In genomic region chr11:129279326-129280026, GRCh38 we compare ENCODE assay signal across 8 cellular contexts.
A peak's percentile ranks its signal among the peaks of the same experiment; 100 is the strongest.
DNase-seq lines count a peak whose midpoint lies in the region; ATAC-seq, FAIRE-seq and TF ChIP-seq lines count a peak whose summit lies in the region.

No MANE protein-coding gene starts in this region.

- H3K9me3 Mint-ChIP-seq in activated B cell treated with CpG ODN at 0.5 μM for 24 hours = no peaks in the 10 kb centered on the region

- dilution Hi-C loops in keratinocyte (cut with MboI; ENCODE audit: extremely low pct_ligation_motif_present, low sequenced_read_pairs) = no loop called here

- H2AFZ ChIP-seq in keratinocyte (ENCODE audit: control insufficient read depth, low read length) = peak overlapping the region; percentile 88

- POLR2A ChIA-PET in HEK293 (lab: Yijun Ruan, JAX) = no interaction called here
- POLR2A ChIA-PET in activated B cell treated with CpG ODN at 0.5 μM for 24 hours (lab: Charles Lee) = no interaction called here

- peaks cover 26% of the 10 kb centered on the region for H3K27me3 Mint-ChIP-seq in activated B cell treated with CpG ODN at 0.5 μM for 24 hours

- peak overlapping the region; percentile 71 for H3K9ac ChIP-seq in keratinocyte (ENCODE audit: control insufficient read depth, extremely low read depth, insufficient read depth, low read length)

- peak overlapping the region; percentile 79 for H3K4me3 Mint-ChIP-seq in activated B cell treated with CpG ODN at 0.5 μM for 24 hours

- H3K36me3 ChIP-seq in HEK293 (ENCODE audit: control insufficient read depth in 2 of 2, insufficient read depth in 1 of 2, low read length in 2 of 2) (no peaks in the 10 kb centered on the region), keratinocyte (ENCODE audit: control insufficient read depth in 2 of 2, extremely low read depth in 1 of 2, insufficient read depth in 2 of 2, low read length in 2 of 2) (no peaks in the 10 kb centered on the region)

- H3K4me3 ChIP-seq in HEK293 (ENCODE audit: low read depth, low read length) = peak overlapping the region; percentile 70
- peak overlapping the region; percentile 59 to 76 (median 69) for H3K4me3 ChIP-seq in keratinocyte (ENCODE audit: control insufficient read depth in 2 of 3, extremely low read depth in 1 of 3, insufficient read depth in 2 of 3, low read depth in 1 of 3, low read length in 3 of 3)

- no peaks in the 10 kb centered on the region for H3K36me3 Mint-ChIP-seq in activated B cell treated with CpG ODN at 0.5 μM for 24 hours (ENCODE audit: low read depth)

- CTCF ChIA-PET in HEK293 (lab: Yijun Ruan, JAX) (no interaction called here), activated B cell treated with CpG ODN at 0.5 μM for 24 hours (lab: Charles Lee) (no interaction called here)

- DNase-seq in DMS153 treated with DMSO at 0.1 percent for 48 hours (lab: John Stamatoyannopoulos, UW; ENCODE audit: unreplicated experiment) (peak; percentile 47), NCI-H1417 treated with DMSO at 0.1 percent for 48 hours (lab: John Stamatoyannopoulos, UW) (peak; percentile 66), activated B cell treated with CpG ODN at 0.5 μM for 24 hours (peak; percentile 73), caudate nucleus (lab: John Stamatoyannopoulos, UW) (peak in 57 of 61 donors; percentile 32 to 90 (median 73)), keratinocyte (ENCODE audit: low read depth, low spot score) (no peak), GDM1 (lab: John Stamatoyannopoulos, UW) (no peak)
- peak; percentile 38 to 49 for DNase-seq in stimulated activated CD4-positive, alpha-beta T cell treated with anti-CD3 and anti-CD28 coated beads, Interleukin-12 subunit alpha, Interleukin-12 subunit beta, amount 100 ng/mL, for 24 hours (ENCODE audit: low read depth in 2 of 2)

- no peaks in the 10 kb centered on the region for H3K9me3 ChIP-seq in HEK293 (ENCODE audit: control insufficient read depth, insufficient read depth, low read depth, low read length)
- no peaks in the 10 kb centered on the region for H3K9me3 ChIP-seq in keratinocyte (ENCODE audit: control insufficient read depth, low read depth, low read length)

- no peaks in the 10 kb centered on the region for H3K27me3 ChIP-seq in keratinocyte (ENCODE audit: control insufficient read depth, extremely low read depth, insufficient read depth, low read length)

- TF ChIP-seq CTCF in HEK293 (tag by site-specific recombination; IDR thresholded peaks at IDR 0.05) (no peak), activated B cell treated with CpG ODN at 0.5 μM for 24 hours (IDR thresholded peaks at IDR 0.05) (no peak), keratinocyte (optimal IDR thresholded peaks at IDR 0.05 in 1 of 3, IDR thresholded peaks at IDR 0.05 in 1 of 3, conservative IDR thresholded peaks at IDR 0.05 in 1 of 3; ENCODE audit: extremely low read depth in 1 of 3, insufficient read depth in 2 of 3, low read length in 3 of 3) (peak in 1 of 3 experiments; percentile 41)

- peak; percentile 80 for ATAC-seq in activated B cell treated with CpG ODN at 0.5 μM for 24 hours (ENCODE audit: low read depth)

- peaks cover 24% of the 10 kb centered on the region for H3K4me1 Mint-ChIP-seq in activated B cell treated with CpG ODN at 0.5 μM for 24 hours

- H3K27ac Mint-ChIP-seq in activated B cell treated with CpG ODN at 0.5 μM for 24 hours = peak overlapping the region; percentile 47

- peak overlapping the region; percentile 85 for H3K4me2 ChIP-seq in keratinocyte (ENCODE audit: control insufficient read depth, extremely low read depth, insufficient read depth, low read depth, low read length)

- H4K20me1 ChIP-seq in keratinocyte (ENCODE audit: control insufficient read depth, extremely low read depth, insufficient read depth, low read length) = no peaks in the 10 kb centered on the region

- intact Hi-C loops in activated B cell treated with CpG ODN at 0.5 μM for 24 hours (cut with micrococcal nuclease) = loop anchor here (1.0 to 5.0 kb wide), 2 partner anchors 616 to 1638 kb away; partner anchors contain the start of genes NFRKB and SNX19

- H3K9me1 ChIP-seq in keratinocyte (ENCODE audit: control insufficient read depth, extremely low read depth, insufficient read depth, low read length) = no peaks in the 10 kb centered on the region

- FAIRE-seq in keratinocyte (lab: Jason Lieb, UNC) = no peak

- peak overlapping the region; percentile 40; the same call in 1 of the 2 replicates for H3K27ac ChIP-seq in HEK293 (ENCODE audit: extremely low read depth, low read depth, low read length)
- peak overlapping the region; percentile 72 for H3K27ac ChIP-seq in caudate nucleus (ENCODE audit: low read depth, low read length)
- H3K27ac ChIP-seq in keratinocyte (ENCODE audit: control insufficient read depth, insufficient read depth, low read length) = no peak overlapping the region

- H3K4me1 ChIP-seq in HEK293 (ENCODE audit: control insufficient read depth, insufficient read depth, low read length) = peaks cover 21% of the 10 kb centered on the region
- H3K4me1 ChIP-seq in keratinocyte (ENCODE audit: control insufficient read depth, extremely low read depth, insufficient read depth, low read length) = peaks cover 18% of the 10 kb centered on the region

- H3K79me2 ChIP-seq in keratinocyte (ENCODE audit: control insufficient read depth, insufficient read depth, low read length) = peaks cover 15% of the 10 kb centered on the region

TF ChIP-seq in HEK293, 187 proteins besides CTCF, POLR2A, EP300 and RAD21 (continues in another document):
- TF ChIP-seq ZNF777 (tag by site-specific recombination; IDR thresholded peaks at IDR 0.05; ENCODE audit: borderline replicate concordance) (no peak), ZNF629 (tag by site-specific recombination; IDR thresholded peaks at IDR 0.05) (no peak), ZSCAN5A (tag by site-specific recombination; IDR thresholded peaks at IDR 0.05) (no peak), ZSCAN23 (tag by site-specific recombination; IDR thresholded peaks at IDR 0.05) (no peak), ZBTB49 (tag by site-specific recombination; IDR thresholded peaks at IDR 0.05; ENCODE audit: low read depth) (no peak), OSR2 (tag by site-specific recombination; IDR thresholded peaks at IDR 0.05) (peak; percentile 32; the same call in 1 of the 2 replicates), ZXDB (tag by site-specific recombination; IDR thresholded peaks at IDR 0.05) (no peak), ZNF132 (tag by site-specific recombination; IDR thresholded peaks at IDR 0.05; ENCODE audit: borderline replicate concordance) (no peak), ZNF521 (tag by site-specific recombination; IDR thresholded peaks at IDR 0.05) (no peak), ZNF302 (tag by site-specific recombination; IDR thresholded peaks at IDR 0.05; ENCODE audit: low read depth) (no peak), ZNF701 (tag by site-specific recombination; IDR thresholded peaks at IDR 0.05) (no peak), ZBTB21 (tag by site-specific recombination; IDR thresholded peaks at IDR 0.05) (no peak), ZBTB1 (tag by site-specific recombination; IDR thresholded peaks at IDR 0.05) (no peak), PRDM6 (tag by site-specific recombination; IDR thresholded peaks at IDR 0.05) (no peak), ZNF391 (tag by site-specific recombination; IDR thresholded peaks at IDR 0.05; ENCODE audit: borderline replicate concordance, low read depth) (no peak), ZNF76 (tag by site-specific recombination; IDR thresholded peaks at IDR 0.05; ENCODE audit: borderline replicate concordance, low read depth) (no peak), ZNF10 (tag by site-specific recombination; IDR thresholded peaks at IDR 0.05) (no peak), ZNF16 (tag by site-specific recombination; IDR thresholded peaks at IDR 0.05; ENCODE audit: low read depth) (no peak), YY2 (tag by site-specific recombination; IDR thresholded peaks at IDR 0.05) (no peak)

Comparison
In these comparisons a context has a peak if more than half of its experiments do, and no peak if none do; other contexts are left out.
1. DNase-seq: peak in DMS153 treated with DMSO at 0.1 percent for 48 hours (single experiment), NCI-H1417 treated with DMSO at 0.1 percent for 48 hours (single experiment), activated B cell treated with CpG ODN at 0.5 μM for 24 hours (single experiment), caudate nucleus (57 of 61) and stimulated activated CD4-positive, alpha-beta T cell treated with anti-CD3 and anti-CD28 coated beads, Interleukin-12 subunit alpha, Interleukin-12 subunit beta, amount 100 ng/mL, for 24 hours (2 of 2); none in keratinocyte (single experiment) and GDM1 (single experiment).